Comparison of ENCODE assay signal across 1 cellular context in genomic region chr21:43038659-43039044, GRCh38. TPM values are rescaled to one million over a fixed set of nuclear protein-coding genes. Genes with fewer than 3 reads are reported as not detected.
"Had no signal": no experiment of that assay in that cellular context is flagged by ENCODE, and none has a peak within 500 bp of the region (broad histone marks: within the 10 kb centered on the region; RNA-seq: fewer than 3 reads in every experiment).

No MANE protein-coding gene starts in this region.

RNA-seq across cellular contexts. Expression of gene CBS, which starts 37.0 kb away (rescaled TPM):
- polyA plus RNA-seq: IgD-negative memory B cell had no signal
